1 cellular context compared by ENCODE assay signal in genomic region chrX:15395794-15396193, GRCh38.
TF ChIP-seq lines count a peak whose summit lies in the region.

No MANE protein-coding gene starts in this region.

TF ChIP-seq in SK-N-SH treated with all-trans-retinoic acid at 6 μM for 48 hours, 23 proteins besides CTCF, POLR2A, EP300 and RAD21 (continued from another document):
- no peak for TF ChIP-seq PATZ1 (CRISPR knock-in tag; IDR thresholded peaks at IDR 0.05; ENCODE audit: borderline replicate concordance)
